In the genomic region with DNA sequence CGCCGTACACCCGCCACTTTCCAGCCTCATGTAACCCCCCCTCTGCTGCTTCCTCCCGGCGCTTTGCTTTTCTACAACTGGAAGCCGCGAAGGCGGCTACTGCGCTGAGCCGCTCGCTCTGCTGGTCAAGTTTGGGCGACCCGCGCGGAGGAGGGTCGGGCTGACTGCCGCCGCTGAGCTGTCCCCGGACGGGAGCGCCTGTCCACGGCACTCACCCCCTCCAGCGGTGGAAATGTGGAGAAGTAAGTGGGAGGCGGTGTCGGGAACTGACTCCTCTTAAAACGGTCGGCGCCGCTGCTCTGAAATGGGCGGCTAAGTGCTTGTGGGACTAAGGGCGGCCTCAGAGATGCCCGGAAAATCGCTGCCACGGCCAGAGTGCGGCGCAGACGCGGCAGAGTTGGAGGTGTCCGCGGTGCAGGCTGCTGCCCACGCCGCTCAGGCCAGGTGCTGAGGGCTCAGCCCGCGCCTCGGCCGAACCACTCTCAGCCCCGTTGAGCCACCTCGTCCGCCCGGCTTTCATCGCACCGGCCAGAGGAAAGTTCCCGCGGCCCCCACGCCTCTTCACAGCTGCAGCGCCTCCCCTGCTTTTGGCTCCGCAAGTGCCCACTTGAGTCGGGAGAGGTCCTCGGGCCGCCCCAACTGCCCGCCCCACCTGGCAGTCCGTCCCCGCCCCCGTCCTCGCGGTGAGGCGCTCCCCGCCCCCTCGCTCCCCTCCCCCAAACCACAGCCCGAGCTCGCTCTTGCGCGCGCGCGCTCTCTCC, we compare ENCODE assay signal across 8 cellular contexts. TPM values are rescaled to one million over a fixed set of nuclear protein-coding genes. Genes with fewer than 3 reads are reported as not detected.
A peak's percentile ranks its signal among the peaks of the same experiment; 100 is the strongest.
DNase-seq lines count a peak whose midpoint lies in the region; ATAC-seq and TF ChIP-seq lines count a peak whose summit lies in the region.

No MANE protein-coding gene starts in this region.

- POLR2A ChIA-PET in RWPE1 (lab: Yijun Ruan, JAX; ENCODE audit: low non-redundant PET), result no interaction called here

- TF ChIP-seq RAD21 in liver (IDR thresholded peaks at IDR 0.05), result no peak

- peak overlapping the region; percentile 60 to 86 for H3K4me3 Mint-ChIP-seq in CD14-positive monocyte
- H3K4me3 Mint-ChIP-seq in dendritic cell treated with granulocyte-macrophage colony-stimulating factor and Interleukin-4, amounts not matched to agents 40 ng/mL and 50 ng/mL, for 4 days, result peak overlapping the region; percentile 62

- peak overlapping the region; percentile 40; the same call in 1 of the 2 replicates for H3K27ac ChIP-seq in RWPE1
- no peak overlapping the region for H3K27ac ChIP-seq in liver (ENCODE audit: low read depth in 1 of 2, low read length in 2 of 2)

- intact Hi-C loops in CD14-positive monocyte (cut with micrococcal nuclease), result no loop called here
- intact Hi-C loops in dendritic cell treated with granulocyte-macrophage colony-stimulating factor and Interleukin-4, amounts not matched to agents 40 ng/mL and 50 ng/mL, for 4 days (cut with micrococcal nuclease), result no loop called here

- no peaks in the 10 kb centered on the region for H3K9me3 ChIP-seq in liver (ENCODE audit: control insufficient read depth in 4 of 4, low read length in 3 of 4)

- no peak overlapping the region for H3K9ac ChIP-seq in liver (ENCODE audit: low read depth in 1 of 2, low read length in 2 of 2)

- peak overlapping the region; percentile 27 to 63 (median 60) for H3K4me3 ChIP-seq in liver (ENCODE audit: low read depth in 1 of 3, low read length in 3 of 3)

- no peak overlapping the region for H3K27ac Mint-ChIP-seq in CD14-positive monocyte
- H3K27ac Mint-ChIP-seq in dendritic cell treated with granulocyte-macrophage colony-stimulating factor and Interleukin-4, amounts not matched to agents 40 ng/mL and 50 ng/mL, for 4 days, result no peak overlapping the region

- peaks cover 34 to 42% (median 41%) of the 10 kb centered on the region in 3 donors for H3K27me3 Mint-ChIP-seq in CD14-positive monocyte (ENCODE audit: low read depth in 3 of 3)
- peaks cover 37% of the 10 kb centered on the region for H3K27me3 Mint-ChIP-seq in dendritic cell treated with granulocyte-macrophage colony-stimulating factor and Interleukin-4, amounts not matched to agents 40 ng/mL and 50 ng/mL, for 4 days

- H3K36me3 ChIP-seq in liver (ENCODE audit: control insufficient read depth in 4 of 4, insufficient read depth in 3 of 4, low read depth in 1 of 4, low read length in 3 of 4), result no peaks in the 10 kb centered on the region

- peaks cover 5 to 25% (median 21%) of the 10 kb centered on the region in 4 donors for H3K4me1 ChIP-seq in liver (ENCODE audit: control insufficient read depth in 4 of 4, insufficient read depth in 4 of 4, low read length in 3 of 4)

- DNase-seq in CD14-positive monocyte (ENCODE audit: low spot score) (no peak), RWPE1 (ENCODE audit: low spot score) (peak; percentile 33), stromal cell of bone marrow (ENCODE audit: low read depth) (peak; percentile 19), T-helper 9 cell (no peak)

- TF ChIP-seq CTCF in CD14-positive monocyte (IDR thresholded peaks at IDR 0.05) (no peak), RWPE1 (conservative IDR thresholded peaks at IDR 0.05; ENCODE audit: low read depth) (no peak), liver (IDR thresholded peaks at IDR 0.05; ENCODE audit: low read depth, low read length, missing input control) (no peak)

- ATAC-seq in GM18907 (IDR thresholded peaks at IDR 0.05; ENCODE audit: unreplicated experiment), result peak; percentile 36
- ATAC-seq in HG03159 (IDR thresholded peaks at IDR 0.05; ENCODE audit: unreplicated experiment), result peak; percentile 29

- H3K27me3 ChIP-seq in liver (ENCODE audit: control insufficient read depth in 4 of 4, insufficient read depth in 4 of 4, low read length in 3 of 4), result peaks cover 0 to 8% (median 2%) of the 10 kb centered on the region in 4 donors

- CTCF ChIA-PET in RWPE1 (lab: Yijun Ruan, JAX), result interaction anchor here (0.6 to 0.8 kb wide), 4 partner anchors 10 to 1817 kb away, joined by 3 to 4 read pairs (median 3); no protein-coding TSS in a partner anchor

- WGBS in liver, result 2% methylated on average over 76 of the region's 76 CpGs

- peaks cover 0 to 4% (median 2%) of the 10 kb centered on the region in 7 donors for H3K9me3 Mint-ChIP-seq in CD14-positive monocyte
- no peaks in the 10 kb centered on the region for H3K9me3 Mint-ChIP-seq in dendritic cell treated with granulocyte-macrophage colony-stimulating factor and Interleukin-4, amounts not matched to agents 40 ng/mL and 50 ng/mL, for 4 days

- H3K4me1 Mint-ChIP-seq in CD14-positive monocyte, result peaks cover 8% of the 10 kb centered on the region
- H3K4me1 Mint-ChIP-seq in dendritic cell treated with granulocyte-macrophage colony-stimulating factor and Interleukin-4, amounts not matched to agents 40 ng/mL and 50 ng/mL, for 4 days (ENCODE audit: low read depth), result peaks cover 5% of the 10 kb centered on the region

- peaks cover 0 to 2% of the 10 kb centered on the region in 2 donors for H3K36me3 Mint-ChIP-seq in CD14-positive monocyte
- H3K36me3 Mint-ChIP-seq in dendritic cell treated with granulocyte-macrophage colony-stimulating factor and Interleukin-4, amounts not matched to agents 40 ng/mL and 50 ng/mL, for 4 days (ENCODE audit: low read depth), result no peaks in the 10 kb centered on the region

TF ChIP-seq in liver, 16 proteins besides CTCF, POLR2A, EP300 and RAD21:
- TF ChIP-seq, protein P1, sequence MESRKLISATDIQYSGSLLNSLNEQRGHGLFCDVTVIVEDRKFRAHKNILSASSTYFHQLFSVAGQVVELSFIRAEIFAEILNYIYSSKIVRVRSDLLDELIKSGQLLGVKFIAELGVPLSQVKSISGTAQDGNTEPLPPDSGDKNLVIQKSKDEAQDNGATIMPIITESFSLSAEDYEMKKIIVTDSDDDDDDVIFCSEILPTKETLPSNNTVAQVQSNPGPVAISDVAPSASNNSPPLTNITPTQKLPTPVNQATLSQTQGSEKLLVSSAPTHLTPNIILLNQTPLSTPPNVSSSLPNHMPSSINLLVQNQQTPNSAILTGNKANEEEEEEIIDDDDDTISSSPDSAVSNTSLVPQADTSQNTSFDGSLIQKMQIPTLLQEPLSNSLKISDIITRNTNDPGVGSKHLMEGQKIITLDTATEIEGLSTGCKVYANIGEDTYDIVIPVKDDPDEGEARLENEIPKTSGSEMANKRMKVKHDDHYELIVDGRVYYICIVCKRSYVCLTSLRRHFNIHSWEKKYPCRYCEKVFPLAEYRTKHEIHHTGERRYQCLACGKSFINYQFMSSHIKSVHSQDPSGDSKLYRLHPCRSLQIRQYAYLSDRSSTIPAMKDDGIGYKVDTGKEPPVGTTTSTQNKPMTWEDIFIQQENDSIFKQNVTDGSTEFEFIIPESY (IDR thresholded peaks at IDR 0.05), result no peak
- no peak for TF ChIP-seq SP1 (IDR thresholded peaks at IDR 0.05)
- TF ChIP-seq, protein P2, sequence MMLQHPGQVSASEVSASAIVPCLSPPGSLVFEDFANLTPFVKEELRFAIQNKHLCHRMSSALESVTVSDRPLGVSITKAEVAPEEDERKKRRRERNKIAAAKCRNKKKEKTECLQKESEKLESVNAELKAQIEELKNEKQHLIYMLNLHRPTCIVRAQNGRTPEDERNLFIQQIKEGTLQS (IDR thresholded peaks at IDR 0.05), result no peak
- no peak for TF ChIP-seq NR2F2 (IDR thresholded peaks at IDR 0.05)
- TF ChIP-seq YY1 (IDR thresholded peaks at IDR 0.05), result no peak
- no peak for TF ChIP-seq RXRA (IDR thresholded peaks at IDR 0.05)
- TF ChIP-seq TAF1 (conservative IDR thresholded peaks at IDR 0.05), result no peak
TF ChIP-seq in liver: peak in this region for 0.

RNA-seq across cellular contexts. Expression of a gene that starts 0.4 kb away (rescaled TPM):
- not detected for polyA plus RNA-seq in CD14-positive monocyte
- under 1 TPM; 0.05 to 0.17 TPM for total RNA-seq in liver
- polyA plus RNA-seq in liver, result under 1 TPM in 1 of 2 donors, not detected in 1; 0.05 TPM

Comparison
In these comparisons a context has a peak if more than half of its experiments do, and no peak if none do; other contexts are left out.
1. DNase-seq: peak in RWPE1 (single experiment) and stromal cell of bone marrow (single experiment); none in CD14-positive monocyte (single experiment) and T-helper 9 cell (single experiment).